Comparison of ENCODE assay signal across 19 cellular contexts in the genomic region with DNA sequence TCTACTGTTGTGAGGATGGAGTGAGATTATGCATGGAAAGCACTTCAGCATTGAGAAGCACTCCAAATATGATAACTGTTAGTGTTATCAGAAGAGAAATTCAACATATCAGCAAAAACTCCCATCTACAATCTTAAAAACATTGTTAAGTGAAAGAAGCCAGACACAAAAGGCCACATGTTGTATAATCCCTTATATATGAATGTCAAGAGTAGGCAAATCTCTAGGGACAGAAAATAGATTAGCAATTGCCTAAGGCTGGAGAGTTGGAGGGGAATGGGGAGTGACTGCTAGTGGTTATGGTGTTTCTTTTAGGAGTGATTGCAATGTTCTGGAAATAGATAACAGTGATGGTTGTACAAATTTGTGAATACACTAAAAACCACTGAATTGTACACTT.
DNase-seq lines count a peak whose midpoint lies in the region; ATAC-seq and TF ChIP-seq lines count a peak whose summit lies in the region.
"Had no signal": no experiment of that assay in that cellular context is flagged by ENCODE, and none has a peak within 500 bp of the region (broad histone marks: within the 10 kb centered on the region; RNA-seq: fewer than 3 reads in every experiment).

No MANE protein-coding gene starts in this region.

- POLR2A ChIA-PET in SK-N-SH (lab: Yijun Ruan, JAX), result interaction anchor here (2.5 kb wide), 1 partner anchor 11 kb away, joined by 7 read pairs; no protein-coding TSS in a partner anchor
- POLR2A ChIA-PET in activated CD8-positive, alpha-beta T cell treated with anti-CD3 and anti-CD28 coated beads for 36 hours (lab: Charles Lee), result no interaction called here

- no peaks in the 10 kb centered on the region for H4K20me1 ChIP-seq in SK-N-SH (ENCODE audit: insufficient read depth)
- no peaks in the 10 kb centered on the region for H4K20me1 ChIP-seq in hepatocyte (ENCODE audit: insufficient read depth, poor library complexity, severe bottlenecking)
- H4K20me1 ChIP-seq: BLaER1 had no signal

- H3K79me2 ChIP-seq in SK-N-SH (ENCODE audit: insufficient read depth) (no peaks in the 10 kb centered on the region), hepatocyte (no peaks in the 10 kb centered on the region)

- H3K4me1 Mint-ChIP-seq in activated CD8-positive, alpha-beta T cell treated with anti-CD3 and anti-CD28 coated beads for 36 hours (ENCODE audit: low read depth), result no peaks in the 10 kb centered on the region
- H3K4me1 Mint-ChIP-seq: CD4-positive, CD25-positive, alpha-beta regulatory T cell; T-cell had no signal

- H3K27me3 ChIP-seq in SK-N-SH (ENCODE audit: insufficient read depth), result no peaks in the 10 kb centered on the region
- no peaks in the 10 kb centered on the region for H3K27me3 ChIP-seq in hepatocyte
- H3K27me3 ChIP-seq: BLaER1 had no signal

- peaks cover 40% of the 10 kb centered on the region for H3F3A ChIP-seq in SK-N-SH (replicated peaks; ENCODE audit: insufficient read depth)

- H3K4me1 ChIP-seq in SK-N-SH (ENCODE audit: control insufficient read depth in 1 of 2, insufficient read depth in 2 of 2, low read depth in 1 of 2, low read length in 1 of 2), result peaks cover 4 to 22% of the 10 kb centered on the region in 2 experiments
- peaks cover 12% of the 10 kb centered on the region for H3K4me1 ChIP-seq in hepatocyte (ENCODE audit: insufficient read depth)

- peak in 1 of 2 experiments; percentile 85; a peak in 2 of 4 replicates for TF ChIP-seq EP300 in SK-N-SH (IDR thresholded peaks at IDR 0.05; ENCODE audit: borderline replicate concordance in 1 of 2, low read depth in 1 of 2, low read length in 1 of 2)

- no peak overlapping the region for H2AFZ ChIP-seq in SK-N-SH (ENCODE audit: low read depth)
- no peak overlapping the region for H2AFZ ChIP-seq in hepatocyte

- H3K9me3 Mint-ChIP-seq in activated CD8-positive, alpha-beta T cell treated with anti-CD3 and anti-CD28 coated beads for 36 hours, result no peaks in the 10 kb centered on the region

- TF ChIP-seq RAD21 in SK-N-SH (IDR thresholded peaks at IDR 0.05; ENCODE audit: low read length), result peak; percentile 17; the same call in 1 of the 2 replicates

- peak; percentile 3 for DNase-seq in NCI-H82 (lab: John Stamatoyannopoulos, UW)
- no peak for DNase-seq in NCI-H82 treated with DMSO at 0.1 percent for 48 hours (lab: John Stamatoyannopoulos, UW; ENCODE audit: unreplicated experiment)
- DNase-seq in SK-N-SH, result peak; percentile 42
- no peak for DNase-seq in hepatocyte (ENCODE audit: low spot score)
- DNase-seq in SW 1271 (lab: John Stamatoyannopoulos, UW), result no peak
- DNase-seq in activated CD8-positive, alpha-beta T cell treated with anti-CD3 and anti-CD28 coated beads for 36 hours, result no peak
- no peak for DNase-seq in NCI-H748 (lab: John Stamatoyannopoulos, UW; ENCODE audit: unreplicated experiment)
- DNase-seq: 8988T; CD4-positive, CD25-positive, alpha-beta regulatory T cell; DMS153; NCI-H1092; NCI-H1417 treated with DMSO at 0.1 percent for 48 hours; NCI-H187 treated with DMSO at 0.1 percent for 48 hours; NCI-H2107; NCI-H526 treated with DMSO at 0.1 percent for 48 hours; SIG-M5; T-cell had no signal

- H3K36me3 ChIP-seq in SK-N-SH (replicated peaks in 1 of 2; ENCODE audit: control insufficient read depth in 1 of 2, insufficient read depth in 2 of 2, low read length in 1 of 2) (no peaks in the 10 kb centered on the region), hepatocyte (replicated peaks; ENCODE audit: insufficient read depth, low read depth) (no peaks in the 10 kb centered on the region)
- H3K36me3 ChIP-seq: BLaER1 had no signal

- TF ChIP-seq CTCF in SK-N-SH (IDR thresholded peaks at IDR 0.05), result no peak
- TF ChIP-seq CTCF in hepatocyte (IDR thresholded peaks at IDR 0.05; ENCODE audit: poor library complexity), result no peak
- no peak for TF ChIP-seq CTCF in activated CD8-positive, alpha-beta T cell treated with anti-CD3 and anti-CD28 coated beads for 36 hours (IDR thresholded peaks at IDR 0.05)

- peak overlapping the region in 1 of 2 experiments; percentile 87; a peak in 1 of 4 replicates for H3K27ac ChIP-seq in SK-N-SH (ENCODE audit: low read depth in 2 of 2, low read length in 1 of 2)
- peak overlapping the region; percentile 15 for H3K27ac ChIP-seq in hepatocyte
- H3K27ac ChIP-seq: BLaER1 had no signal

- H3K4me3 ChIP-seq in SK-N-SH (ENCODE audit: low read depth in 2 of 2, low read length in 1 of 2) (no peak overlapping the region), hepatocyte (no peak overlapping the region)
- H3K4me3 ChIP-seq: BLaER1 had no signal

- no peak overlapping the region for H3K4me3 Mint-ChIP-seq in activated CD8-positive, alpha-beta T cell treated with anti-CD3 and anti-CD28 coated beads for 36 hours
- H3K4me3 Mint-ChIP-seq: CD4-positive, CD25-positive, alpha-beta regulatory T cell; IgD-negative memory B cell; T-cell had no signal

- CTCF ChIA-PET in SK-N-SH (lab: Yijun Ruan, JAX), result interaction anchor here (1.2 to 1.3 kb wide), 2 partner anchors 504 to 519 kb away, joined by 3 read pairs; no protein-coding TSS in a partner anchor
- CTCF ChIA-PET in activated CD8-positive, alpha-beta T cell treated with anti-CD3 and anti-CD28 coated beads for 36 hours (lab: Charles Lee), result no interaction called here

- no peaks in the 10 kb centered on the region for H3K9me2 ChIP-seq in SK-N-SH
- H3K9me2 ChIP-seq in hepatocyte (replicated peaks; ENCODE audit: insufficient read depth), result no peaks in the 10 kb centered on the region

- H3K4me2 ChIP-seq in SK-N-SH, result no peak overlapping the region
- no peak overlapping the region for H3K4me2 ChIP-seq in hepatocyte
- H3K4me2 ChIP-seq: BLaER1 had no signal

- H3K9me3 ChIP-seq in SK-N-SH (no peaks in the 10 kb centered on the region), hepatocyte (ENCODE audit: low read depth) (no peaks in the 10 kb centered on the region)
- H3K9me3 ChIP-seq: BLaER1 had no signal

- intact Hi-C loops in activated CD8-positive, alpha-beta T cell treated with anti-CD3 and anti-CD28 coated beads for 36 hours (cut with micrococcal nuclease), result no loop called here

- H3K27me3 Mint-ChIP-seq in activated CD8-positive, alpha-beta T cell treated with anti-CD3 and anti-CD28 coated beads for 36 hours, result peaks cover 18% of the 10 kb centered on the region
- H3K27me3 Mint-ChIP-seq: CD4-positive, CD25-positive, alpha-beta regulatory T cell had no signal

- H3K9ac ChIP-seq in SK-N-SH, result no peak overlapping the region
- H3K9ac ChIP-seq: BLaER1 had no signal

- no peaks in the 10 kb centered on the region for H3K36me3 Mint-ChIP-seq in activated CD8-positive, alpha-beta T cell treated with anti-CD3 and anti-CD28 coated beads for 36 hours (ENCODE audit: low read depth)
- H3K36me3 Mint-ChIP-seq: CD4-positive, CD25-positive, alpha-beta regulatory T cell; T-cell had no signal

- ATAC-seq in activated CD8-positive, alpha-beta T cell treated with anti-CD3 and anti-CD28 coated beads for 36 hours, result no peak
- ATAC-seq: T-cell had no signal

- H3K27ac Mint-ChIP-seq in activated CD8-positive, alpha-beta T cell treated with anti-CD3 and anti-CD28 coated beads for 36 hours, result no peak overlapping the region
- H3K27ac Mint-ChIP-seq: CD4-positive, CD25-positive, alpha-beta regulatory T cell; IgD-negative memory B cell; T-cell had no signal

TF ChIP-seq in SK-N-SH, 30 proteins besides CTCF, POLR2A, EP300 and RAD21:
- 0 out of 2 replicates have a peak, but pooled peaks have one; percentile 17 for TF ChIP-seq TCF12 (IDR thresholded peaks at IDR 0.05)
- 0 out of 2 replicates have a peak, but pooled peaks have one; percentile 28 for TF ChIP-seq MXI1 (IDR thresholded peaks at IDR 0.05; ENCODE audit: low read depth, low read length)
- TF ChIP-seq RFX5 (IDR thresholded peaks at IDR 0.05; ENCODE audit: low read length), result no peak
- TF ChIP-seq RCOR1 (IDR thresholded peaks at IDR 0.05; ENCODE audit: low read length), result peak; percentile 84
- TF ChIP-seq FOXM1 (IDR thresholded peaks at IDR 0.05; ENCODE audit: low read depth), result no peak
- 0 out of 2 replicates have a peak, but pooled peaks have one; percentile 47 for TF ChIP-seq FOXJ3 (CRISPR knock-in tag; IDR thresholded peaks at IDR 0.05)
- TF ChIP-seq GATA2 (CRISPR knock-in tag; IDR thresholded peaks at IDR 0.05), result peak; percentile 93
- 0 out of 2 replicates have a peak, but pooled peaks have one; percentile 23 for TF ChIP-seq TEAD4 (IDR thresholded peaks at IDR 0.05; ENCODE audit: borderline replicate concordance, insufficient read depth)

Comparison
In these comparisons a context has a peak if more than half of its experiments do, and no peak if none do; other contexts are left out.
1. DNase-seq: peak in NCI-H82 (single experiment) and SK-N-SH (single experiment); none in NCI-H82 treated with DMSO at 0.1 percent for 48 hours (single experiment), hepatocyte (single experiment), SW 1271 (0 of 2), activated CD8-positive, alpha-beta T cell treated with anti-CD3 and anti-CD28 coated beads for 36 hours (single experiment) and NCI-H748 (single experiment).